In the genomic region with DNA sequence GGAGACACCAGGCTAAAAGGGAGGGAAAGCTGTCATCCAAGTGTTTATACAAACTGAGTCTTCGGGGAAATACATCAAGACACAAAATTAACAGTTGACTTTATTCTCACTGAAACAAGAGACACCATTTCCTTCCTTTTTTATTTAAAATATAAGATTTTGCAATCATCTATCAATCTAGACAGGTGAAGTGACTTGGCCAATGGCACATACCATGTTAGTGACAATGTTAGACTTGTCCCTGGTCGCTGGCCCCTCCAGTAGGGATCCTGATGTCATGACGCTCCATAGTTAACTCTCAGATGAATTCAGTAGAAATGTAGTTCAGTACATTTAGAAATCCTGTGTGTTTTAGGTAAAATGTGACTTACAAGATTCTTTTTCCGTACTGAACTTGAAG, we compare ENCODE assay signal across 21 cellular contexts. TPM values are rescaled to one million over a fixed set of nuclear protein-coding genes. Genes with fewer than 3 reads are reported as not detected.
DNase-seq lines count a peak whose midpoint lies in the region; ATAC-seq and TF ChIP-seq lines count a peak whose summit lies in the region.
"Had no signal": no experiment of that assay in that cellular context is flagged by ENCODE, and none has a peak within 500 bp of the region (broad histone marks: within the 10 kb centered on the region; RNA-seq: fewer than 3 reads in every experiment).

No MANE protein-coding gene starts in this region.

- peaks cover 9% of the 10 kb centered on the region for H3K36me3 Mint-ChIP-seq in brain

- WGBS in stomach, 5 donors = 61 to 76% (median 67%) methylated on average over 4 of the region's 4 CpGs

- peaks cover 61% of the 10 kb centered on the region for H3K4me1 Mint-ChIP-seq in brain

- TF ChIP-seq EP300 in stomach (IDR thresholded peaks at IDR 0.05) = no peak

- H3K9me3 Mint-ChIP-seq in brain = peaks cover 0 to 6% (median 0%) of the 10 kb centered on the region in 5 experiments

- H3K27me3 Mint-ChIP-seq in brain = peaks cover 28% of the 10 kb centered on the region

- H3K27ac ChIP-seq in HUES48 (ENCODE audit: low read depth, low read length) (peak overlapping the region; percentile 93), iPS-18a (ENCODE audit: low read length) (no peak overlapping the region), stomach (peak overlapping the region in 3 of 5 donors; percentile 23 to 65 (median 53))
- H3K27ac ChIP-seq: testis had no signal

- peak overlapping the region; percentile 41; the same call in 1 of the 2 replicates for H3K4me3 ChIP-seq in HUES48 (ENCODE audit: low read depth, low read length)
- H3K4me3 ChIP-seq in iPS-18a (ENCODE audit: low read length) = peak overlapping the region; percentile 63
- H3K4me3 ChIP-seq in stomach = peak overlapping the region in 1 of 4 donors; percentile 63
- H3K4me3 ChIP-seq: testis had no signal

- intact Hi-C loops in stomach (cut with DNase I; ENCODE audit: low total_unique reads) = loop anchor here (10.0 kb wide), 1 partner anchor 119 kb away; no protein-coding TSS in a partner anchor

- H3K9me3 ChIP-seq in HUES48 (ENCODE audit: control insufficient read depth, insufficient read depth, low read length) = no peaks in the 10 kb centered on the region
- H3K9me3 ChIP-seq in iPS-18a (ENCODE audit: control insufficient read depth, low read depth, low read length) = no peaks in the 10 kb centered on the region
- H3K9me3 ChIP-seq in stomach = no peaks in the 10 kb centered on the region
- H3K9me3 ChIP-seq: BE2C, sigmoid colon, testis had no signal

- H3K27me3 ChIP-seq in HUES48 (ENCODE audit: control insufficient read depth, insufficient read depth, low read length) = no peaks in the 10 kb centered on the region
- no peaks in the 10 kb centered on the region for H3K27me3 ChIP-seq in iPS-18a (ENCODE audit: control insufficient read depth, insufficient read depth, low read length)
- peaks cover 0 to 7% (median 0%) of the 10 kb centered on the region in 3 donors for H3K27me3 ChIP-seq in stomach
- H3K27me3 ChIP-seq: sigmoid colon, testis had no signal

- H3K27ac Mint-ChIP-seq in brain = peak overlapping the region in 3 of 5 experiments; percentile 48 to 71 (median 53)
- H3K27ac Mint-ChIP-seq: activated CD4-positive, alpha-beta T cell treated with anti-CD3 and anti-CD28 coated beads for 36 hours had no signal

- H3K4me3 Mint-ChIP-seq in brain = peak overlapping the region; percentile 34 to 79 (median 67)
- H3K4me3 Mint-ChIP-seq: activated CD4-positive, alpha-beta T cell treated with anti-CD3 and anti-CD28 coated beads for 36 hours had no signal

- TF ChIP-seq CTCF in brain (conservative IDR thresholded peaks at IDR 0.05) (no peak), stomach (IDR thresholded peaks at IDR 0.05) (no peak)

- no peak for TF ChIP-seq POLR2A in stomach (IDR thresholded peaks at IDR 0.05)

- H3K36me3 ChIP-seq in HUES48 (ENCODE audit: control insufficient read depth, insufficient read depth, low read length) (no peaks in the 10 kb centered on the region), iPS-18a (ENCODE audit: control insufficient read depth, low read depth, low read length) (peaks cover 4% of the 10 kb centered on the region), stomach (no peaks in the 10 kb centered on the region)
- H3K36me3 ChIP-seq: BE2C, sigmoid colon had no signal

- ATAC-seq in GM21515 (IDR thresholded peaks at IDR 0.05; ENCODE audit: unreplicated experiment) = no peak
- ATAC-seq in HG02981 (IDR thresholded peaks at IDR 0.05; ENCODE audit: unreplicated experiment) = no peak
- ATAC-seq in HG03025 (IDR thresholded peaks at IDR 0.05; ENCODE audit: low FRiP score, unreplicated experiment) = no peak
- ATAC-seq: activated CD4-positive, alpha-beta T cell treated with anti-CD3 and anti-CD28 coated beads for 36 hours had no signal

- H3K4me1 ChIP-seq in HUES48 (ENCODE audit: control insufficient read depth, insufficient read depth, low read length) (peaks cover 67% of the 10 kb centered on the region), iPS-18a (ENCODE audit: control insufficient read depth, low read depth, low read length) (peaks cover 56% of the 10 kb centered on the region), stomach (peaks cover 6 to 42% (median 20%) of the 10 kb centered on the region in 4 donors)
- H3K4me1 ChIP-seq: BE2C had no signal

- DNase-seq in stomach (no peak), midbrain (lab: John Stamatoyannopoulos, UW) (no peak)
- DNase-seq: activated CD4-positive, alpha-beta T cell treated with anti-CD3 and anti-CD28 coated beads for 36 hours; activated CD8-positive, alpha-beta memory T cell treated with anti-CD3 and anti-CD28 coated beads, Interleukin-2, amount 50 U/mL, for 48 hours; activated naive CD4-positive, alpha-beta T cell treated with Interleukin-2 at 50 U/mL for 16 hours; aorta; BE2C; mammary epithelial cell; MM.1S; NCI-H2029; NCI-H510A; sigmoid colon; stimulated activated CD4-positive, alpha-beta T cell treated with anti-CD3 and anti-CD28 coated beads, Interleukin-2, amount 100 ng/mL, for 24 hours; T-helper 9 cell; testis had no signal

- H3K9ac ChIP-seq in HUES48 (ENCODE audit: low read depth, low read length) = no peak overlapping the region
- peak overlapping the region; percentile 87 for H3K9ac ChIP-seq in iPS-18a (ENCODE audit: low read length)

RNA-seq across cellular contexts. Expression of gene SASH1, which starts 2.9 kb away (rescaled TPM):
- polyA plus RNA-seq in brain (ENCODE audit: insufficient read depth, low read depth, low replicate concordance) (11.3 TPM), stomach (1 to 10 TPM; 5.8 to 8.6 (median 7.5) TPM)
- 10 to 100 TPM; 14.0 to 82.6 (median 19.4) TPM for total RNA-seq in stomach
